ENCODE assay signal across 7 cellular contexts in genomic region chr22:42282943-42283287, GRCh38. TPM values are rescaled to one million over a fixed set of nuclear protein-coding genes. Genes with fewer than 3 reads are reported as not detected.
DNase-seq lines count a peak whose midpoint lies in the region; ATAC-seq and TF ChIP-seq lines count a peak whose summit lies in the region.

No MANE protein-coding gene starts in this region.

- H3K9me3 ChIP-seq in HAP-1 (no peaks in the 10 kb centered on the region), smooth muscle cell (replicated peaks; ENCODE audit: low read depth) (no peaks in the 10 kb centered on the region), thyroid gland (no peaks in the 10 kb centered on the region)

- H3K27me3 ChIP-seq in HAP-1 (ENCODE audit: low read depth) (no peaks in the 10 kb centered on the region), smooth muscle cell (ENCODE audit: low read depth) (peaks cover 17% of the 10 kb centered on the region), thyroid gland (no peaks in the 10 kb centered on the region)

- DNase-seq in HAP-1 (ENCODE audit: low spot score in 2 of 2) (peak; percentile 53 to 62), SW480 (ENCODE audit: low spot score) (peak; percentile 80), immature natural killer cell (no peak), smooth muscle cell (lab: John Stamatoyannopoulos, UW; ENCODE audit: unreplicated experiment) (no peak), thyroid gland (no peak)

- H3K4me3 Mint-ChIP-seq in immature natural killer cell = peak overlapping the region; percentile 17 to 59 (median 57)
- no peak overlapping the region for H3K4me3 Mint-ChIP-seq in stimulated activated memory B cell treated with anti-CD40 and anti-IgM and Interleukin-4, amounts not matched to agents 10 μg/mL and 1 μg/mL and 100 μg/mL, for 72 hours

- no peak overlapping the region for H3K9ac ChIP-seq in smooth muscle cell (ENCODE audit: low read depth)

- no peaks in the 10 kb centered on the region for H3F3A ChIP-seq in smooth muscle cell (ENCODE audit: low read depth)

- no peak overlapping the region for H2AFZ ChIP-seq in smooth muscle cell (ENCODE audit: low read depth)

- H3K4me1 ChIP-seq in HAP-1 = peaks cover 8% of the 10 kb centered on the region
- H3K4me1 ChIP-seq in smooth muscle cell (ENCODE audit: low read depth) = peaks cover 7% of the 10 kb centered on the region
- peaks cover 4 to 18% of the 10 kb centered on the region in 2 donors for H3K4me1 ChIP-seq in thyroid gland

- TF ChIP-seq CTCF in smooth muscle cell (IDR thresholded peaks at IDR 0.05; ENCODE audit: borderline replicate concordance, insufficient read depth, poor library complexity, severe bottlenecking) = no peak
- no peak for TF ChIP-seq CTCF in thyroid gland (IDR thresholded peaks at IDR 0.05)

- no peak for ATAC-seq in stimulated activated memory B cell treated with anti-CD40 and anti-IgM and Interleukin-4, amounts not matched to agents 10 μg/mL and 1 μg/mL and 100 μg/mL, for 72 hours
- no peak for ATAC-seq in HG03571 (IDR thresholded peaks at IDR 0.05; ENCODE audit: unreplicated experiment)

- H3K4me3 ChIP-seq in HAP-1 = no peak overlapping the region
- peak overlapping the region; percentile 50 for H3K4me3 ChIP-seq in smooth muscle cell
- no peak overlapping the region for H3K4me3 ChIP-seq in thyroid gland (replicated peaks in 1 of 3)

- peaks cover 13 to 20% of the 10 kb centered on the region in 2 donors for H3K4me1 Mint-ChIP-seq in immature natural killer cell
- peaks cover 40% of the 10 kb centered on the region for H3K4me1 Mint-ChIP-seq in stimulated activated memory B cell treated with anti-CD40 and anti-IgM and Interleukin-4, amounts not matched to agents 10 μg/mL and 1 μg/mL and 100 μg/mL, for 72 hours

- peaks cover 6 to 12% (median 7%) of the 10 kb centered on the region in 3 donors for H3K27me3 Mint-ChIP-seq in immature natural killer cell (ENCODE audit: low read depth in 3 of 3)
- peaks cover 53% of the 10 kb centered on the region for H3K27me3 Mint-ChIP-seq in stimulated activated memory B cell treated with anti-CD40 and anti-IgM and Interleukin-4, amounts not matched to agents 10 μg/mL and 1 μg/mL and 100 μg/mL, for 72 hours

- peaks cover 33% of the 10 kb centered on the region for H4K20me1 ChIP-seq in smooth muscle cell (ENCODE audit: low read depth)

- WGBS in smooth muscle cell (ENCODE audit: low lambda C conversion rate) = 13% methylated on average over 14 of the region's 14 CpGs
- 45 to 61% methylated on average over 14 of the region's 14 CpGs for WGBS in thyroid gland, 2 donors

- no peaks in the 10 kb centered on the region for H3K79me2 ChIP-seq in smooth muscle cell (ENCODE audit: low read depth)

- H3K27ac ChIP-seq in smooth muscle cell (ENCODE audit: low read depth) = no peak overlapping the region
- H3K27ac ChIP-seq in thyroid gland = no peak overlapping the region

- H3K4me2 ChIP-seq in smooth muscle cell = peak overlapping the region; percentile 88

- in situ Hi-C loops in HAP-1 (cut with MboI; ENCODE audit: low sequenced_read_pairs) = no loop called here

- H3K36me3 ChIP-seq in HAP-1 (replicated peaks) = no peaks in the 10 kb centered on the region
- no peaks in the 10 kb centered on the region for H3K36me3 ChIP-seq in smooth muscle cell (ENCODE audit: low read depth)
- H3K36me3 ChIP-seq in thyroid gland = no peaks in the 10 kb centered on the region

- intact Hi-C loops in thyroid gland (cut with DNase I) = loop anchor here (10.0 kb wide), 1 partner anchor 188 kb away; the partner anchor contains the start of gene NDUFA6

- no peaks in the 10 kb centered on the region for H3K36me3 Mint-ChIP-seq in immature natural killer cell
- no peaks in the 10 kb centered on the region for H3K36me3 Mint-ChIP-seq in stimulated activated memory B cell treated with anti-CD40 and anti-IgM and Interleukin-4, amounts not matched to agents 10 μg/mL and 1 μg/mL and 100 μg/mL, for 72 hours

- no peak overlapping the region for H3K27ac Mint-ChIP-seq in immature natural killer cell
- no peak overlapping the region for H3K27ac Mint-ChIP-seq in stimulated activated memory B cell treated with anti-CD40 and anti-IgM and Interleukin-4, amounts not matched to agents 10 μg/mL and 1 μg/mL and 100 μg/mL, for 72 hours

- no peaks in the 10 kb centered on the region for H3K9me3 Mint-ChIP-seq in immature natural killer cell
- H3K9me3 Mint-ChIP-seq in stimulated activated memory B cell treated with anti-CD40 and anti-IgM and Interleukin-4, amounts not matched to agents 10 μg/mL and 1 μg/mL and 100 μg/mL, for 72 hours = no peaks in the 10 kb centered on the region

- no peak for TF ChIP-seq POLR2A in thyroid gland (IDR thresholded peaks at IDR 0.05)

RNA-seq across cellular contexts. Expression of gene TCF20, which starts 12.5 kb away (rescaled TPM):
- 1 to 10 TPM in 2 of 3 donors, under 1 TPM in 1; 0.12 to 2.4 (median 1.4) TPM for polyA plus RNA-seq in immature natural killer cell
- total RNA-seq in smooth muscle cell = 23.3 and 26.8 TPM in 2 replicates
- 3.4 and 3.7 TPM in 2 replicates for polyA plus RNA-seq in smooth muscle cell
- 10 to 100 TPM; 47.6 to 82.4 (median 68.7) TPM for total RNA-seq in thyroid gland

Comparison
In these comparisons a context has a peak if more than half of its experiments do, and no peak if none do; other contexts are left out.
1. DNase-seq: peak in HAP-1 (2 of 2) and SW480 (single experiment); none in immature natural killer cell (0 of 3), smooth muscle cell (single experiment) and thyroid gland (0 of 2).